2 cellular contexts compared by ENCODE assay signal in genomic region chr5:122077451-122078115, GRCh38.
TF ChIP-seq lines count a peak whose summit lies in the region.

No MANE protein-coding gene starts in this region.

TF ChIP-seq in GM23338, 12 proteins besides CTCF, POLR2A, EP300 and RAD21:
- TF ChIP-seq EZH2phosphoT487 (IDR thresholded peaks at IDR 0.05; ENCODE audit: unreplicated experiment) (no peak), ZNF114 (CRISPR knock-in tag; IDR thresholded peaks at IDR 0.05) (no peak), STAT1 (IDR thresholded peaks at IDR 0.05; ENCODE audit: unreplicated experiment) (no peak), POLR2AphosphoS5 (IDR thresholded peaks at IDR 0.05; ENCODE audit: low read depth) (no peak), REST (IDR thresholded peaks at IDR 0.05; ENCODE audit: unreplicated experiment) (no peak), NANOG (IDR thresholded peaks at IDR 0.05; ENCODE audit: borderline replicate concordance) (no peak), ZNF331 (CRISPR knock-in tag; IDR thresholded peaks at IDR 0.05; ENCODE audit: low read depth) (no peak), CREB1 (CRISPR knock-in tag; IDR thresholded peaks at IDR 0.05; ENCODE audit: low read depth) (no peak), EZH2 (IDR thresholded peaks at IDR 0.05; ENCODE audit: low read depth, unreplicated experiment) (no peak)

TF ChIP-seq in H1, 55 proteins besides CTCF, POLR2A, EP300 and RAD21:
- TF ChIP-seq E2F6 (IDR thresholded peaks at IDR 0.05) (peak; percentile 55), NANOG (IDR thresholded peaks at IDR 0.05; ENCODE audit: insufficient read depth, low read depth, low read length, poor library complexity, severe bottlenecking) (no peak), KDM4A (IDR thresholded peaks at IDR 0.05; ENCODE audit: low read depth, low read length, severe bottlenecking) (peak; percentile 81), ASH2L (IDR thresholded peaks at IDR 0.05; ENCODE audit: low read length) (peak; percentile 80), SUZ12 (IDR thresholded peaks at IDR 0.05; ENCODE audit: low read length) (peak; percentile 81), EZH2 (IDR thresholded peaks at IDR 0.05; ENCODE audit: low read depth, low read length, severe bottlenecking) (peak; percentile 84), PHF8 (conservative IDR thresholded peaks at IDR 0.05; ENCODE audit: low read depth, low read length) (no peak), CBX5 (IDR thresholded peaks at IDR 0.05; ENCODE audit: low read depth, low read length) (no peak), YY1 (IDR thresholded peaks at IDR 0.05; ENCODE audit: low read depth, low read length) (no peak), POU5F1 (IDR thresholded peaks at IDR 0.05; ENCODE audit: low read depth, low read length) (no peak), CTBP2 (IDR thresholded peaks at IDR 0.05; ENCODE audit: borderline replicate concordance, insufficient read depth, insufficient read length, low read length) (peak; percentile 42), TAF1 (IDR thresholded peaks at IDR 0.05; ENCODE audit: low read depth, low read length) (0 out of 2 replicates have a peak, but pooled peaks have one; percentile 56), MAX (IDR thresholded peaks at IDR 0.05) (peak; percentile 60), SP2 (IDR thresholded peaks at IDR 0.05; ENCODE audit: low read length) (no peak), RBBP5 (IDR thresholded peaks at IDR 0.05; ENCODE audit: borderline replicate concordance, low read depth, low read length) (0 out of 2 replicates have a peak, but pooled peaks have one; percentile 82)
